Comparison of ENCODE assay signal across 9 cellular contexts in genomic region chr14:59360923-59361794, GRCh38.
DNase-seq lines count a peak whose midpoint lies in the region; ATAC-seq and TF ChIP-seq lines count a peak whose summit lies in the region.
"Had no signal": no experiment of that assay in that cellular context is flagged by ENCODE, and none has a peak within 500 bp of the region (broad histone marks: within the 10 kb centered on the region; RNA-seq: fewer than 3 reads in every experiment).

No MANE protein-coding gene starts in this region.

- H3K79me2 ChIP-seq in SU-DHL-6 (ENCODE audit: insufficient read depth, low read length): peaks cover 24% of the 10 kb centered on the region

- H3K36me3 Mint-ChIP-seq in activated T-helper 2 cell treated with anti-CD3 and anti-CD28 coated beads, Interferon-gamma antibody, Interleukin-2, Interleukin-4, amounts not matched to agents 10 μg/mL and 5 μg/mL and 100 μg/mL, durations not matched to agents 14 hours and 24 hours and 36 hours (ENCODE audit: low read depth): no peaks in the 10 kb centered on the region

- H3K4me3 ChIP-seq in SU-DHL-6 (ENCODE audit: insufficient read depth, low read length, poor library complexity, severe bottlenecking): peak overlapping the region; percentile 54
- H3K4me3 ChIP-seq in subcutaneous abdominal adipose tissue (ENCODE audit: low read depth in 1 of 5, low read length in 5 of 5): no peak overlapping the region

- intact Hi-C loops in left cardiac atrium (cut with DNase I): loop anchor here in 1 of 2 donors (5.0 to 10.0 kb wide), 2 partner anchors 66 to 86 kb away; no protein-coding TSS in a partner anchor
- intact Hi-C loops in activated T-helper 2 cell treated with anti-CD3 and anti-CD28 coated beads, Interferon-gamma antibody, Interleukin-2, Interleukin-4, amounts not matched to agents 10 μg/mL and 5 μg/mL and 100 μg/mL, durations not matched to agents 14 hours and 24 hours and 36 hours (cut with micrococcal nuclease): no loop called here

- H4K20me1 ChIP-seq in SU-DHL-6 (ENCODE audit: low read depth, low read length): no peaks in the 10 kb centered on the region

- no peak overlapping the region for H3K27ac Mint-ChIP-seq in activated T-helper 2 cell treated with anti-CD3 and anti-CD28 coated beads, Interferon-gamma antibody, Interleukin-2, Interleukin-4, amounts not matched to agents 10 μg/mL and 5 μg/mL and 100 μg/mL, durations not matched to agents 14 hours and 24 hours and 36 hours
- H3K27ac Mint-ChIP-seq: stimulated activated naive CD8-positive, alpha-beta T cell treated with anti-CD3 and anti-CD28 coated beads, Interleukin-15, Interleukin-2, amounts not matched to agents 100 ng/mL and 50 ng/mL, for 24 hours had no signal

- no peaks in the 10 kb centered on the region for H3K4me1 Mint-ChIP-seq in activated T-helper 2 cell treated with anti-CD3 and anti-CD28 coated beads, Interferon-gamma antibody, Interleukin-2, Interleukin-4, amounts not matched to agents 10 μg/mL and 5 μg/mL and 100 μg/mL, durations not matched to agents 14 hours and 24 hours and 36 hours (ENCODE audit: low read depth)

- ATAC-seq in left cardiac atrium (peak; percentile 67 to 70), GM21515 (IDR thresholded peaks at IDR 0.05; ENCODE audit: unreplicated experiment) (no peak), HG02884 (IDR thresholded peaks at IDR 0.05; ENCODE audit: unreplicated experiment) (no peak)

- H3K9me2 ChIP-seq in SU-DHL-6 (replicated peaks; ENCODE audit: insufficient read depth, low read length): no peaks in the 10 kb centered on the region

- TF ChIP-seq CTCF in SU-DHL-6 (IDR thresholded peaks at IDR 0.05; ENCODE audit: insufficient read depth, low read length, poor library complexity, severe bottlenecking): no peak

- H3K27me3 ChIP-seq in SU-DHL-6 (ENCODE audit: low read length) (no peaks in the 10 kb centered on the region), subcutaneous abdominal adipose tissue (ENCODE audit: control insufficient read depth in 5 of 5, insufficient read depth in 4 of 5, low read length in 5 of 5) (no peaks in the 10 kb centered on the region)

- H3K4me2 ChIP-seq in SU-DHL-6 (ENCODE audit: low read depth, low read length, poor library complexity, severe bottlenecking): peak overlapping the region; percentile 98

- DNase-seq in DMS153 treated with DMSO at 0.1 percent for 48 hours (lab: John Stamatoyannopoulos, UW; ENCODE audit: unreplicated experiment): peak; percentile 84
- peak; percentile 98 for DNase-seq in NCI-H1105 treated with DMSO at 0.1 percent for 48 hours (lab: John Stamatoyannopoulos, UW)
- DNase-seq in left cardiac atrium: peak; percentile 76
- DNase-seq in activated T-helper 2 cell treated with anti-CD3 and anti-CD28 coated beads, Interferon-gamma antibody, Interleukin-2, Interleukin-4, amounts not matched to agents 10 μg/mL and 5 μg/mL and 100 μg/mL, durations not matched to agents 14 hours and 24 hours and 36 hours (ENCODE audit: low spot score): no peak

- peaks cover 6 to 45% (median 41%) of the 10 kb centered on the region in 5 donors for H3K4me1 ChIP-seq in subcutaneous abdominal adipose tissue (ENCODE audit: control insufficient read depth in 5 of 5, insufficient read depth in 5 of 5, low read length in 5 of 5)

- H3K9me3 Mint-ChIP-seq in activated T-helper 2 cell treated with anti-CD3 and anti-CD28 coated beads, Interferon-gamma antibody, Interleukin-2, Interleukin-4, amounts not matched to agents 10 μg/mL and 5 μg/mL and 100 μg/mL, durations not matched to agents 14 hours and 24 hours and 36 hours: no peaks in the 10 kb centered on the region
- H3K9me3 Mint-ChIP-seq: stimulated activated naive CD8-positive, alpha-beta T cell treated with anti-CD3 and anti-CD28 coated beads, Interleukin-15, Interleukin-2, amounts not matched to agents 100 ng/mL and 50 ng/mL, for 24 hours had no signal

- peaks cover 22% of the 10 kb centered on the region for H3K36me3 ChIP-seq in SU-DHL-6 (ENCODE audit: low read length)
- H3K36me3 ChIP-seq in subcutaneous abdominal adipose tissue (ENCODE audit: control insufficient read depth in 5 of 5, insufficient read depth in 5 of 5, low read length in 5 of 5): peaks cover 23 to 32% (median 29%) of the 10 kb centered on the region in 5 donors

- no peak overlapping the region for H3K4me3 Mint-ChIP-seq in activated T-helper 2 cell treated with anti-CD3 and anti-CD28 coated beads, Interferon-gamma antibody, Interleukin-2, Interleukin-4, amounts not matched to agents 10 μg/mL and 5 μg/mL and 100 μg/mL, durations not matched to agents 14 hours and 24 hours and 36 hours (ENCODE audit: low read depth)
- H3K4me3 Mint-ChIP-seq: stimulated activated naive CD8-positive, alpha-beta T cell treated with anti-CD3 and anti-CD28 coated beads, Interleukin-15, Interleukin-2, amounts not matched to agents 100 ng/mL and 50 ng/mL, for 24 hours had no signal

- peak overlapping the region; percentile 97 for H3K27ac ChIP-seq in SU-DHL-6 (ENCODE audit: low read depth, low read length)
- H3K27ac ChIP-seq in subcutaneous abdominal adipose tissue (ENCODE audit: low read depth, low read length): peak overlapping the region; percentile 90

- H3F3A ChIP-seq in SU-DHL-6 (ENCODE audit: insufficient read depth): peaks cover 62% of the 10 kb centered on the region

- H3K9me3 ChIP-seq in SU-DHL-6 (ENCODE audit: insufficient read depth, low read length) (no peaks in the 10 kb centered on the region), subcutaneous abdominal adipose tissue (ENCODE audit: control insufficient read depth in 5 of 5, low read length in 5 of 5) (no peaks in the 10 kb centered on the region)

- no peak overlapping the region for H2AFZ ChIP-seq in SU-DHL-6 (ENCODE audit: low read depth, low read length, severe bottlenecking)

- no peaks in the 10 kb centered on the region for H3K27me3 Mint-ChIP-seq in activated T-helper 2 cell treated with anti-CD3 and anti-CD28 coated beads, Interferon-gamma antibody, Interleukin-2, Interleukin-4, amounts not matched to agents 10 μg/mL and 5 μg/mL and 100 μg/mL, durations not matched to agents 14 hours and 24 hours and 36 hours (ENCODE audit: low read depth)
- H3K27me3 Mint-ChIP-seq: stimulated activated naive CD8-positive, alpha-beta T cell treated with anti-CD3 and anti-CD28 coated beads, Interleukin-15, Interleukin-2, amounts not matched to agents 100 ng/mL and 50 ng/mL, for 24 hours had no signal

- H3K9ac ChIP-seq in SU-DHL-6 (ENCODE audit: low read length) (peak overlapping the region; percentile 77), subcutaneous abdominal adipose tissue (ENCODE audit: low read length in 5 of 5) (peak overlapping the region in 1 of 5 donors; percentile 43)

Comparison
In these comparisons a context has a peak if more than half of its experiments do, and no peak if none do; other contexts are left out.
1. ATAC-seq: peak in left cardiac atrium (2 of 2); none in GM21515 (single experiment) and HG02884 (single experiment).